Comparison of ENCODE assay signal across 8 cellular contexts in the genomic region with DNA sequence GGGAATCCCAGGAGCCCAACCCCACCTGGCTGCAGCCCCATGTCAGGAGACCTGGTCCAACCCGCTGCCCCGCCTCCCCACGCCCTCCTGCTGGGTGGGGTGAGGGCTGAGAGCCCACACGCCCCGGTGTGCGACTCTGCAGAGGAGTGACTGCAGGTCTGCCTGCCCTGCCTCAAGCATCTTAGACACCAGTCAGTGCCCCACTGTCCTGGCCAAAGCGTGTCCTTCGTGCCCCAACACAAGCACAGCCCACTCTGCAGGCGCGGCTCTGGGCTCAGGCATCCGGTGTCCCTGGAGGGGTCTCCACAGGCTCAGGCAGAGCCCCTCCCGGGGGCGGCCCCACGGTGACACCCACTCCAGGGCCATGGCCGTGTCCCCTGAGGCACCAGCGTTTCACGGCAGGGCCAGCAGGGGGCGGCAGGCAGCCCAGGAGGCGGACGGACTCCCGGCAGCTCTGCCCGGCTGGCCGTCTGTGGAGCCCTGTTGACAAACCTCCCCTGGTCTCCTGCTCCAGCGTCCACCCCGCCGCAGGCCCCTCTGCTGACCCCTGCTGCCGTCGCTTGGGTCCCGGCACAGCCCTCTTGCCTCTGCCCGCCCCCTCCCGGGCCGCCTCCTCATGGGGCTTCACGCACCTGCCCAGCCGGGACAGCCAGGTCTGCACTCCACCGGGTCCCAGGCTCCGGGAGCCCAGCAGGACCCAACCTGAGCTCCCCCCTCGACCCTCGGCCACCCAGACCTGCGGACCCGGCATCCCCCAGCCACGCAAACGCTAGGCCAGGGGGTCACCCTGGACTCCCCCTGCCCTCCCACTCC. TPM values are rescaled to one million over a fixed set of nuclear protein-coding genes. Genes with fewer than 3 reads are reported as not detected.
DNase-seq lines count a peak whose midpoint lies in the region; ATAC-seq and TF ChIP-seq lines count a peak whose summit lies in the region.

No MANE protein-coding gene starts in this region.

- no peaks in the 10 kb centered on the region for H3K9me3 Mint-ChIP-seq in memory B cell

- H3K36me3 Mint-ChIP-seq in memory B cell = peaks cover 2% of the 10 kb centered on the region

- no peaks in the 10 kb centered on the region for H3K27me3 Mint-ChIP-seq in memory B cell

- no peak for TF ChIP-seq POLR2A in NB4 (IDR thresholded peaks at IDR 0.05; ENCODE audit: extremely low read depth, insufficient read length)

- no peak overlapping the region; the same call in 1 of the 2 replicates for H3K4me3 ChIP-seq in GM12864 (ENCODE audit: low read depth, low read length)
- H3K4me3 ChIP-seq in NB4 (ENCODE audit: low read depth, low read length) = no peak overlapping the region
- H3K4me3 ChIP-seq in dorsolateral prefrontal cortex = peak overlapping the region in 19 of 59 donors; percentile 2 to 48 (median 22)

- peaks cover 26% of the 10 kb centered on the region for H3K4me1 Mint-ChIP-seq in memory B cell

- peak overlapping the region; percentile 69 for H3K4me3 Mint-ChIP-seq in memory B cell

- H3K27ac ChIP-seq in dorsolateral prefrontal cortex = no peak overlapping the region

- H3K27me3 ChIP-seq in dorsolateral prefrontal cortex = peaks cover 0 to 60% (median 21%) of the 10 kb centered on the region in 45 donors

- H3K27ac Mint-ChIP-seq in memory B cell = no peak overlapping the region

- intact Hi-C loops in dorsolateral prefrontal cortex (cut with DNase I) = loop anchor here in 1 of 2 donors (10.0 kb wide), 1 partner anchor 616 kb away; a partner anchor contains a TSS

- no peak for DNase-seq in GM12864 (ENCODE audit: low read depth)
- peak; percentile 59 for DNase-seq in NB4 (ENCODE audit: low read depth)
- peak; percentile 71 for DNase-seq in activated CD4-positive, alpha-beta T cell treated with anti-CD3 and anti-CD28 coated beads, Interleukin-2, amount 50 U/mL, for 1 hour
- DNase-seq in dorsolateral prefrontal cortex = peak in 9 of 10 donors; percentile 31 to 78 (median 58)
- DNase-seq in memory B cell (ENCODE audit: low spot score in 2 of 2) = peak; percentile 77 to 90
- peak; percentile 38 to 40 for DNase-seq in stimulated activated CD8-positive, alpha-beta memory T cell treated with anti-CD3 and anti-CD28 coated beads, Interleukin-15, amount 100 ng/mL, for 4 hours (ENCODE audit: low read depth in 2 of 2)

- ATAC-seq in memory B cell (ENCODE audit: low read depth) = peak; percentile 34
- no peak for ATAC-seq in GM21529 (IDR thresholded peaks at IDR 0.05; ENCODE audit: unreplicated experiment)
- no peak for ATAC-seq in HG03457 (IDR thresholded peaks at IDR 0.05; ENCODE audit: unreplicated experiment)

- peak; percentile 96 for TF ChIP-seq CTCF in GM12864 (IDR thresholded peaks at IDR 0.05; ENCODE audit: low read depth, low read length, missing control alignments)
- peak; percentile 66 for TF ChIP-seq CTCF in NB4 (IDR thresholded peaks at IDR 0.05; ENCODE audit: low read depth, low read length)
- peak; percentile 47 to 88 (median 75) for TF ChIP-seq CTCF in dorsolateral prefrontal cortex (IDR thresholded peaks at IDR 0.05 in 54 of 56, conservative IDR thresholded peaks at IDR 0.05 in 2 of 56; ENCODE audit: low read depth in 1 of 56, partially characterized antibody in 56 of 56)

RNA-seq across cellular contexts. Expression of a gene that starts 8.6 kb away (rescaled TPM):
- total RNA-seq in dorsolateral prefrontal cortex = 100 to 1,000 TPM in 1 of 120 experiments, 10 to 100 TPM in 119; 66.6 to 108 (median 83.6) TPM

RNA-seq across cellular contexts. Expression of a gene that starts 32.6 kb away (rescaled TPM):
- total RNA-seq in dorsolateral prefrontal cortex = 100 to 1,000 TPM in 100 of 120 experiments, 10 to 100 TPM in 20; 24.1 to 289 (median 137) TPM

RNA-seq across cellular contexts. Expression of a gene that starts 45.0 kb away (rescaled TPM):
- total RNA-seq in dorsolateral prefrontal cortex = 1 to 10 TPM in 42 of 120 experiments, under 1 TPM in 40, not detected in 38; 0.29 to 4.8 (median 1.0) TPM

RNA-seq across cellular contexts. Expression of a gene that starts 50.8 kb away (rescaled TPM):
- total RNA-seq in dorsolateral prefrontal cortex = 10 to 100 TPM; 30.3 to 68.2 (median 46.8) TPM

RNA-seq across cellular contexts. Expression of a gene that starts 50.9 kb away (rescaled TPM):
- total RNA-seq in dorsolateral prefrontal cortex = 100 to 1,000 TPM in 112 of 120 experiments, 10 to 100 TPM in 8; 85.9 to 151 (median 118) TPM
